In the genomic region with DNA sequence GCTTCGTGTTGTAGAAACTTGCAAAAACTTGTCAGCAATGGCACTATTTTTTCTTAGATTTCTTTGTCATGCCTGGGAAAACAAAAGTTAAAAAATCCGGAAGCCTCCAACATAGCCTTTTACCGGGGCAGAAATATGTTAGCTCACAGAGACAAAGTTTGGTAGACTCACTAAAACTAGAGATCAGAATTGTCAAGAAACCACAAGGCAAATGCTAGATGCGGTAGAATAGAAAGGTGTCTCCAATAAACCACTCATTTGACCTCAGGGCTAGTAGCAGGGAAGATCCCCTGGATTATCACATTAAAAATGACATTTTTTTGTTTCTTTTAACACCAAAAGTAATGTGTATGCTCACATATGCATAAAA, we compare ENCODE assay signal across 8 cellular contexts. TPM values are rescaled to one million over a fixed set of nuclear protein-coding genes. Genes with fewer than 3 reads are reported as not detected.
A peak's percentile ranks its signal among the peaks of the same experiment; 100 is the strongest.
DNase-seq lines count a peak whose midpoint lies in the region; ATAC-seq, FAIRE-seq and TF ChIP-seq lines count a peak whose summit lies in the region.

No MANE protein-coding gene starts in this region.

- H2AK5ac ChIP-seq in H1 (ENCODE audit: low read depth, low read length) = no peak overlapping the region

- no peak overlapping the region for H3K23ac ChIP-seq in H1 (ENCODE audit: insufficient read length)

- H3K4me1 Mint-ChIP-seq in neural progenitor cell = no peaks in the 10 kb centered on the region

- H3K27me3 ChIP-seq in DND-41 (ENCODE audit: insufficient read depth, low read length, poor library complexity) (no peaks in the 10 kb centered on the region), MG63 (no peaks in the 10 kb centered on the region), H1 (replicated peaks in 1 of 4; ENCODE audit: control insufficient read depth in 3 of 4, extremely low read depth in 1 of 4, insufficient read depth in 3 of 4, low read length in 3 of 4) (no peaks in the 10 kb centered on the region), neural progenitor cell (no peaks in the 10 kb centered on the region)

- CTCF ChIA-PET in H1 (lab: Charles Lee; ENCODE audit: partially characterized antibody) = interaction anchor here (0.5 to 3.9 kb wide), 20 partner anchors 12 to 464 kb away, joined by 3 to 42 read pairs (median 4); no protein-coding TSS in a partner anchor

- H3K4me3 ChIP-seq in DND-41 (ENCODE audit: low read depth in 1 of 2, low read length in 2 of 2) = peak overlapping the region; percentile 51 to 65
- peak overlapping the region; percentile 52 for H3K4me3 ChIP-seq in MG63
- H3K4me3 ChIP-seq in H1 (ENCODE audit: extremely low read depth in 1 of 4, insufficient read depth in 2 of 4, low read depth in 3 of 4, low read length in 4 of 4) = peak overlapping the region in 3 of 4 experiments; percentile 5 to 47 (median 17); a peak in 4 of 8 replicates
- no peak overlapping the region for H3K4me3 ChIP-seq in neural progenitor cell

- H3K9me3 ChIP-seq in DND-41 (ENCODE audit: insufficient read depth, low read length, severe bottlenecking) (no peaks in the 10 kb centered on the region), MG63 (no peaks in the 10 kb centered on the region), H1 (ENCODE audit: insufficient read depth in 2 of 2, low read depth in 1 of 2, low read length in 1 of 2) (peaks cover 8 to 10% of the 10 kb centered on the region in 2 experiments), neural progenitor cell (ENCODE audit: low read depth) (no peaks in the 10 kb centered on the region)

- H3K36me3 Mint-ChIP-seq in neural progenitor cell = no peaks in the 10 kb centered on the region

- no peak overlapping the region for H3K27ac Mint-ChIP-seq in neural progenitor cell

- H3K9me3 Mint-ChIP-seq in neural progenitor cell = peaks cover under 1% of the 10 kb centered on the region

- DNase-seq in DND-41 = no peak
- no peak for DNase-seq in MG63
- no peak for DNase-seq in H1 (ENCODE audit: low read depth in 1 of 2, low spot score in 2 of 2)
- DNase-seq in neural progenitor cell (ENCODE audit: low spot score) = no peak
- no peak for DNase-seq in NCI-H1417 treated with DMSO at 0.1 percent for 48 hours (lab: John Stamatoyannopoulos, UW)
- DNase-seq in NK-92 treated with Interleukin-12 subunit alpha and Interleukin-12 subunit beta, amount 100 ng/mL, for 24 hours (lab: John Stamatoyannopoulos, UW) = no peak

- H3K4me2 ChIP-seq in DND-41 (ENCODE audit: insufficient read depth, low read length) (peak overlapping the region; percentile 79), H1 (ENCODE audit: insufficient read depth in 1 of 2, low read depth in 2 of 2, low read length in 2 of 2) (peak overlapping the region; percentile 19 to 51; a peak in 3 of 4 replicates), neural progenitor cell (no peak overlapping the region)

- H4K91ac ChIP-seq in H1 (replicated peaks; ENCODE audit: insufficient read length, low read length) = no peak overlapping the region

- no peaks in the 10 kb centered on the region for H3K79me1 ChIP-seq in H1 (ENCODE audit: low read depth, low read length)

- H3K4me1 ChIP-seq in DND-41 (ENCODE audit: insufficient read depth, low read length) (peaks cover 33% of the 10 kb centered on the region), H1 (replicated peaks in 1 of 4; ENCODE audit: control insufficient read depth in 3 of 4, insufficient read depth in 4 of 4, low read length in 3 of 4) (no peaks in the 10 kb centered on the region), neural progenitor cell (no peaks in the 10 kb centered on the region)

- H3K36me3 ChIP-seq in DND-41 (ENCODE audit: insufficient read depth, low read length) (peaks cover 13% of the 10 kb centered on the region), MG63 (no peaks in the 10 kb centered on the region), H1 (ENCODE audit: control insufficient read depth in 2 of 4, insufficient read depth in 4 of 4, low read length in 3 of 4) (no peaks in the 10 kb centered on the region), neural progenitor cell (no peaks in the 10 kb centered on the region)

- H2BK20ac ChIP-seq in H1 (ENCODE audit: low read length) = no peak overlapping the region

- H3K4ac ChIP-seq in H1 (replicated peaks; ENCODE audit: insufficient read length, low read depth, low read length) = no peak overlapping the region

- WGBS in H1 (ENCODE audit: extremely low coverage in 1 of 2, insufficient coverage in 1 of 2, insufficient read length in 1 of 2, insufficient replicate concordance in 2 of 2, low coverage in 1 of 2, low lambda C conversion rate in 2 of 2, missing lambda C conversion rate in 1 of 2), 2 experiments = 64% methylated on average over 4 of the region's 4 CpGs; no CpG with 5 or more reads in 1 of the 2 experiments

- no peak for TF ChIP-seq RAD21 in H1 (IDR thresholded peaks at IDR 0.05 in 1 of 2, conservative IDR thresholded peaks at IDR 0.05 in 1 of 2; ENCODE audit: low read depth in 2 of 2, low read length in 2 of 2)

- H2AFZ ChIP-seq in DND-41 (ENCODE audit: low read depth, low read length) = peak overlapping the region; percentile 83
- peak overlapping the region; percentile 68 for H2AFZ ChIP-seq in H1 (ENCODE audit: low read length)
- H2AFZ ChIP-seq in neural progenitor cell (replicated peaks) = peak overlapping the region; percentile 96

- no peak overlapping the region for H3K4me3 Mint-ChIP-seq in neural progenitor cell

- no peaks in the 10 kb centered on the region for H3K27me3 Mint-ChIP-seq in neural progenitor cell (ENCODE audit: insufficient read depth, low read depth)

- TF ChIP-seq EP300 in H1 (IDR thresholded peaks at IDR 0.05; ENCODE audit: borderline replicate concordance in 1 of 2, low read depth in 2 of 2, low read length in 2 of 2) = no peak

- no peak for FAIRE-seq in H1 (lab: Jason Lieb, UNC)

- H3K9ac ChIP-seq in DND-41 (ENCODE audit: low read depth, low read length) (peak overlapping the region; percentile 65), H1 (replicated peaks in 1 of 4; ENCODE audit: extremely low read depth in 1 of 4, low read depth in 3 of 4, low read length in 3 of 4) (no peak overlapping the region), neural progenitor cell (no peak overlapping the region)

- no peaks in the 10 kb centered on the region for H3F3A ChIP-seq in neural progenitor cell (ENCODE audit: low read depth)

- no peak overlapping the region for H4K8ac ChIP-seq in H1 (ENCODE audit: extremely low read depth, insufficient read depth, low read length)

- TF ChIP-seq POLR2A in H1 (IDR thresholded peaks at IDR 0.05; ENCODE audit: control extremely low read depth in 1 of 2, low read depth in 2 of 2, low read length in 2 of 2) = no peak

- H4K20me1 ChIP-seq in DND-41 (ENCODE audit: insufficient read depth, low read length) (no peaks in the 10 kb centered on the region), H1 (replicated peaks in 1 of 2; ENCODE audit: control insufficient read depth in 1 of 2, insufficient read depth in 2 of 2, low read length in 2 of 2) (no peaks in the 10 kb centered on the region), neural progenitor cell (ENCODE audit: low read depth) (no peaks in the 10 kb centered on the region)

- ATAC-seq in DND-41 (ENCODE audit: insufficient read depth, low read depth) (peak; percentile 47), HG03378 (IDR thresholded peaks at IDR 0.05; ENCODE audit: unreplicated experiment) (no peak), GM19395 (IDR thresholded peaks at IDR 0.05; ENCODE audit: unreplicated experiment) (no peak)

- peak overlapping the region; percentile 35; the same call in 1 of the 2 replicates for H2BK12ac ChIP-seq in H1 (ENCODE audit: low read depth, low read length)

- peaks cover 26% of the 10 kb centered on the region for H3K79me2 ChIP-seq in DND-41 (ENCODE audit: insufficient read depth, low read length)
- H3K79me2 ChIP-seq in H1 (ENCODE audit: control insufficient read depth in 1 of 2, insufficient read depth in 2 of 2, low read length in 2 of 2) = no peaks in the 10 kb centered on the region
- H3K79me2 ChIP-seq in neural progenitor cell (ENCODE audit: low read depth) = no peaks in the 10 kb centered on the region

- no peak overlapping the region for H3K56ac ChIP-seq in H1 (replicated peaks; ENCODE audit: insufficient read length, low read depth, low read length)

- H2BK120ac ChIP-seq in H1 (replicated peaks; ENCODE audit: low read depth, low read length) = no peak overlapping the region

- TF ChIP-seq CTCF in DND-41 (IDR thresholded peaks at IDR 0.05; ENCODE audit: borderline replicate concordance, extremely low read depth, low read length, poor library complexity, severe bottlenecking) (no peak), H1 (IDR thresholded peaks at IDR 0.05; ENCODE audit: control extremely low read depth in 1 of 3, insufficient read depth in 1 of 3, low read depth in 1 of 3, low read length in 3 of 3) (no peak), neural progenitor cell (IDR thresholded peaks at IDR 0.05) (no peak)

- no peak overlapping the region for H2BK15ac ChIP-seq in H1 (ENCODE audit: low read length)

- H4K5ac ChIP-seq in H1 (ENCODE audit: insufficient read length, low read depth, low read length) = no peak overlapping the region

- no peak overlapping the region for H3K14ac ChIP-seq in H1 (ENCODE audit: insufficient read length)

- no peaks in the 10 kb centered on the region for H3K23me2 ChIP-seq in H1 (ENCODE audit: low read depth, low read length)

- H3K18ac ChIP-seq in H1 (ENCODE audit: extremely low read depth, low read length) = 0 out of 2 replicates have a peak overlapping the region, but pooled peaks have one; percentile 14

- no peak overlapping the region for H2BK5ac ChIP-seq in H1 (ENCODE audit: low read depth, low read length)

- POLR2A ChIA-PET in H1 (lab: Charles Lee; ENCODE audit: partially characterized antibody) = interaction anchor here (1.3 kb wide), 2 partner anchors 13 to 49 kb away, joined by 3 to 8 read pairs; no protein-coding TSS in a partner anchor

- H3K27ac ChIP-seq in DND-41 (ENCODE audit: low read length) (peak overlapping the region; percentile 79), H1 (ENCODE audit: low read depth, low read length) (no peak overlapping the region), neural progenitor cell (no peak overlapping the region)

TF ChIP-seq in H1, 55 proteins besides CTCF, POLR2A, EP300 and RAD21 (continues in another document):
- TF ChIP-seq KDM5A (IDR thresholded peaks at IDR 0.05; ENCODE audit: low read length) (no peak), BCL11A (IDR thresholded peaks at IDR 0.05; ENCODE audit: low read depth in 2 of 2, low read length in 2 of 2) (no peak), GTF2F1 (IDR thresholded peaks at IDR 0.05; ENCODE audit: borderline replicate concordance, low read depth, low read length) (no peak)

RNA-seq across cellular contexts. Expression of gene CASP10, which starts 0.4 kb away (rescaled TPM):
- 0.91 and 4.7 TPM in 2 replicates for total RNA-seq in MG63 (2014; rRNA removed; shearing (Covaris generic); ENCODE audit: low replicate concordance)
- 4.0 and 4.2 TPM in 2 replicates for total RNA-seq in H1 (2021; fragmentation: NEBNext Ultra II Directional; extraction: Animal tissue kit (Norgen Biotek cat#: 25700))
- polyA plus RNA-seq in H1 (2011; rRNA removed) = 2.0 and 2.3 TPM in 2 replicates
- 2.8 TPM for polyA plus RNA-seq in H1 (2011; cell fraction: cytosol; rRNA removed)
- 2.9 TPM for polyA plus RNA-seq in H1 (2011; cell fraction: nucleus; rRNA removed)
- 2.7 to 3.2 TPM (median 3.0 TPM) in 4 replicates for polyA plus RNA-seq in H1 (2012, experiment 1 of 2)
- 1.2 TPM for polyA plus RNA-seq in H1 (2012, experiment 2 of 2)
- polyA plus RNA-seq in H1 (2013, experiment 1 of 2) = 2.4 TPM
- 1.4 TPM for polyA plus RNA-seq in H1 (2013, experiment 2 of 2)
- 7.1 and 7.9 TPM in 2 replicates for polyA minus RNA-seq in H1 (2011; rRNA and poly(A)+ RNA removed)
- polyA minus RNA-seq in H1 (2011; cell fraction: cytosol; rRNA and poly(A)+ RNA removed) = 3.2 TPM
- 8.9 TPM for polyA minus RNA-seq in H1 (2011; cell fraction: nucleus; rRNA and poly(A)+ RNA removed)
- total RNA-seq in neural progenitor cell (ENCODE audit: low replicate concordance) = 1.4 and 2.2 TPM in 2 replicates
